Comparison of ENCODE assay signal across 1 cellular context in genomic region chr1:204286841-204287387, GRCh38.
TF ChIP-seq lines count a peak whose summit lies in the region.

No MANE protein-coding gene starts in this region.

TF ChIP-seq in K562, 482 proteins besides CTCF, POLR2A, EP300 and RAD21 (continued from another document):
- TF ChIP-seq PRDM10 (IDR thresholded peaks at IDR 0.05; ENCODE audit: partially characterized antibody): peak; percentile 66
- TF ChIP-seq, protein P1, sequence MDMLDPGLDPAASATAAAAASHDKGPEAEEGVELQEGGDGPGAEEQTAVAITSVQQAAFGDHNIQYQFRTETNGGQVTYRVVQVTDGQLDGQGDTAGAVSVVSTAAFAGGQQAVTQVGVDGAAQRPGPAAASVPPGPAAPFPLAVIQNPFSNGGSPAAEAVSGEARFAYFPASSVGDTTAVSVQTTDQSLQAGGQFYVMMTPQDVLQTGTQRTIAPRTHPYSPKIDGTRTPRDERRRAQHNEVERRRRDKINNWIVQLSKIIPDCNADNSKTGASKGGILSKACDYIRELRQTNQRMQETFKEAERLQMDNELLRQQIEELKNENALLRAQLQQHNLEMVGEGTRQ (CRISPR knock-in tag; IDR thresholded peaks at IDR 0.05): peak; percentile 75
- peak; percentile 74 for TF ChIP-seq TFE3 (CRISPR knock-in tag; IDR thresholded peaks at IDR 0.05)
- TF ChIP-seq KDM4B (IDR thresholded peaks at IDR 0.05; ENCODE audit: borderline replicate concordance in 2 of 2, low read depth in 1 of 2): no peak
- peak; percentile 75 for TF ChIP-seq GABPA (tag; conservative IDR thresholded peaks at IDR 0.05; ENCODE audit: low read depth)
- TF ChIP-seq FOXA3 (CRISPR knock-in tag; conservative IDR thresholded peaks at IDR 0.05 in 1 of 2, IDR thresholded peaks at IDR 0.05 in 1 of 2): peak in 1 of 2 experiments; percentile 76; a peak in 2 of 4 replicates
- peak; percentile 79; the same call in 1 of the 2 replicates for TF ChIP-seq ZNF589 (CRISPR knock-in tag; IDR thresholded peaks at IDR 0.05; ENCODE audit: low read depth)
- TF ChIP-seq GATA2 (CRISPR knock-in tag; IDR thresholded peaks at IDR 0.05): peak; percentile 36; the same call in 1 of the 2 replicates
- TF ChIP-seq BHLHE40 (IDR thresholded peaks at IDR 0.05; ENCODE audit: low read length): peak; percentile 45; the same call in 1 of the 2 replicates
- peak; percentile 24; the same call in 1 of the 2 replicates for TF ChIP-seq JUN (IDR thresholded peaks at IDR 0.05; ENCODE audit: borderline replicate concordance, low read depth, low read length)
- TF ChIP-seq JUN (CRISPR knock-in tag; IDR thresholded peaks at IDR 0.05; ENCODE audit: borderline replicate concordance): no peak
- TF ChIP-seq ELF1 (tag; IDR thresholded peaks at IDR 0.05): peak; percentile 76
- no peak for TF ChIP-seq ZNF785 (CRISPR knock-in tag; IDR thresholded peaks at IDR 0.05)
- no peak for TF ChIP-seq TBL1XR1 (IDR thresholded peaks at IDR 0.05; ENCODE audit: low read length in 2 of 2)
- TF ChIP-seq ZNF780A (CRISPR knock-in tag; IDR thresholded peaks at IDR 0.05): 0 out of 2 replicates have a peak, but pooled peaks have one; percentile 61
- TF ChIP-seq TEAD4 (IDR thresholded peaks at IDR 0.05; ENCODE audit: low read length): peak; percentile 13; the same call in 1 of the 2 replicates
- TF ChIP-seq TEAD4 (CRISPR knock-in tag; IDR thresholded peaks at IDR 0.05; ENCODE audit: borderline replicate concordance): no peak
- TF ChIP-seq GABPB1 (CRISPR knock-in tag; IDR thresholded peaks at IDR 0.05): peak; percentile 53; the same call in 1 of the 2 replicates
- peak; percentile 47; the same call in 1 of the 2 replicates for TF ChIP-seq VEZF1 (CRISPR knock-in tag; IDR thresholded peaks at IDR 0.05)
- TF ChIP-seq NR2C1 (IDR thresholded peaks at IDR 0.05): no peak
- TF ChIP-seq NR2C1 (tag; IDR thresholded peaks at IDR 0.05): peak; percentile 32; the same call in 1 of the 2 replicates
- peak; percentile 30; the same call in 1 of the 2 replicates for TF ChIP-seq MYC (IDR thresholded peaks at IDR 0.05; ENCODE audit: low read depth, low read length)
- no peak for TF ChIP-seq MYC (CRISPR knock-in tag; IDR thresholded peaks at IDR 0.05; ENCODE audit: borderline replicate concordance, low read depth)
- peak; percentile 57; the same call in 1 of the 2 replicates for TF ChIP-seq L3MBTL2 (IDR thresholded peaks at IDR 0.05)
- TF ChIP-seq SP2 (IDR thresholded peaks at IDR 0.05; ENCODE audit: extremely low read depth, low read depth, low read length, poor library complexity, severe bottlenecking): no peak
- peak; percentile 77 for TF ChIP-seq USF1 (CRISPR knock-in tag; IDR thresholded peaks at IDR 0.05)
- peak in 1 of 3 experiments; percentile 72; a peak in 1 of 6 replicates for TF ChIP-seq ZBTB11 (CRISPR knock-in tag; IDR thresholded peaks at IDR 0.05)
- TF ChIP-seq CBFA2T2 (conservative IDR thresholded peaks at IDR 0.05): 0 out of 2 replicates have a peak, but pooled peaks have one; percentile 8
- no peak for TF ChIP-seq ZNF347 (CRISPR knock-in tag; IDR thresholded peaks at IDR 0.05; ENCODE audit: low read depth)
- TF ChIP-seq FOSL1 (tag; conservative IDR thresholded peaks at IDR 0.05): peak; percentile 40; the same call in 1 of the 2 replicates
